ENCODE assay signal across 1 cellular context in the genomic region with DNA sequence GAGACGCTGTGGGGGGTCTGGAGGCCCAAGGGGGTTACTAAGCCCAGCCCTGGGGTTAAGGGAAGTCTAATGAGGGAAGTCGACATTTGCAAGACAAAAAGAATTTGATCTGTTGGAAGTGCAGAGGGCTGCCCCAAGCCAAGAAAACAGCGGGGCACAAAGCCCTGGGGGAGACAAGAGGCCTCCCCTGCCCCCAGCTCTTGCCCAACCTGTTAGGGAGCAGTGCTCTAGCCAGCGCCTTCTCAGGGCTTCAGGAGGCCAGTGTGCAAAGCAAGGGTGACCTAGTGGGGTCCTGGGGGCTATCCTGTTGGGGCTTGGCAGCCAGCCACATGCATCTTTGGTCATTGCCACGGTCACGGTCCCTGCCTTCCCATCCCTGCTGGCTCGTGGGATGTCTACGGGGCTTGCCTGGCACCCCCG.
TF ChIP-seq lines count a peak whose summit lies in the region.

No MANE protein-coding gene starts in this region.

TF ChIP-seq in GM23338, 12 proteins besides CTCF, POLR2A, EP300 and RAD21:
- TF ChIP-seq POLR2AphosphoS5 (IDR thresholded peaks at IDR 0.05; ENCODE audit: low read depth) (0 out of 2 replicates have a peak, but pooled peaks have one; percentile 46), JUNB (IDR thresholded peaks at IDR 0.05; ENCODE audit: unreplicated experiment) (no peak), ZNF331 (CRISPR knock-in tag; IDR thresholded peaks at IDR 0.05; ENCODE audit: low read depth) (no peak), NANOG (IDR thresholded peaks at IDR 0.05; ENCODE audit: borderline replicate concordance) (peak; percentile 46; the same call in 1 of the 2 replicates)
- TF ChIP-seq, protein P1, sequence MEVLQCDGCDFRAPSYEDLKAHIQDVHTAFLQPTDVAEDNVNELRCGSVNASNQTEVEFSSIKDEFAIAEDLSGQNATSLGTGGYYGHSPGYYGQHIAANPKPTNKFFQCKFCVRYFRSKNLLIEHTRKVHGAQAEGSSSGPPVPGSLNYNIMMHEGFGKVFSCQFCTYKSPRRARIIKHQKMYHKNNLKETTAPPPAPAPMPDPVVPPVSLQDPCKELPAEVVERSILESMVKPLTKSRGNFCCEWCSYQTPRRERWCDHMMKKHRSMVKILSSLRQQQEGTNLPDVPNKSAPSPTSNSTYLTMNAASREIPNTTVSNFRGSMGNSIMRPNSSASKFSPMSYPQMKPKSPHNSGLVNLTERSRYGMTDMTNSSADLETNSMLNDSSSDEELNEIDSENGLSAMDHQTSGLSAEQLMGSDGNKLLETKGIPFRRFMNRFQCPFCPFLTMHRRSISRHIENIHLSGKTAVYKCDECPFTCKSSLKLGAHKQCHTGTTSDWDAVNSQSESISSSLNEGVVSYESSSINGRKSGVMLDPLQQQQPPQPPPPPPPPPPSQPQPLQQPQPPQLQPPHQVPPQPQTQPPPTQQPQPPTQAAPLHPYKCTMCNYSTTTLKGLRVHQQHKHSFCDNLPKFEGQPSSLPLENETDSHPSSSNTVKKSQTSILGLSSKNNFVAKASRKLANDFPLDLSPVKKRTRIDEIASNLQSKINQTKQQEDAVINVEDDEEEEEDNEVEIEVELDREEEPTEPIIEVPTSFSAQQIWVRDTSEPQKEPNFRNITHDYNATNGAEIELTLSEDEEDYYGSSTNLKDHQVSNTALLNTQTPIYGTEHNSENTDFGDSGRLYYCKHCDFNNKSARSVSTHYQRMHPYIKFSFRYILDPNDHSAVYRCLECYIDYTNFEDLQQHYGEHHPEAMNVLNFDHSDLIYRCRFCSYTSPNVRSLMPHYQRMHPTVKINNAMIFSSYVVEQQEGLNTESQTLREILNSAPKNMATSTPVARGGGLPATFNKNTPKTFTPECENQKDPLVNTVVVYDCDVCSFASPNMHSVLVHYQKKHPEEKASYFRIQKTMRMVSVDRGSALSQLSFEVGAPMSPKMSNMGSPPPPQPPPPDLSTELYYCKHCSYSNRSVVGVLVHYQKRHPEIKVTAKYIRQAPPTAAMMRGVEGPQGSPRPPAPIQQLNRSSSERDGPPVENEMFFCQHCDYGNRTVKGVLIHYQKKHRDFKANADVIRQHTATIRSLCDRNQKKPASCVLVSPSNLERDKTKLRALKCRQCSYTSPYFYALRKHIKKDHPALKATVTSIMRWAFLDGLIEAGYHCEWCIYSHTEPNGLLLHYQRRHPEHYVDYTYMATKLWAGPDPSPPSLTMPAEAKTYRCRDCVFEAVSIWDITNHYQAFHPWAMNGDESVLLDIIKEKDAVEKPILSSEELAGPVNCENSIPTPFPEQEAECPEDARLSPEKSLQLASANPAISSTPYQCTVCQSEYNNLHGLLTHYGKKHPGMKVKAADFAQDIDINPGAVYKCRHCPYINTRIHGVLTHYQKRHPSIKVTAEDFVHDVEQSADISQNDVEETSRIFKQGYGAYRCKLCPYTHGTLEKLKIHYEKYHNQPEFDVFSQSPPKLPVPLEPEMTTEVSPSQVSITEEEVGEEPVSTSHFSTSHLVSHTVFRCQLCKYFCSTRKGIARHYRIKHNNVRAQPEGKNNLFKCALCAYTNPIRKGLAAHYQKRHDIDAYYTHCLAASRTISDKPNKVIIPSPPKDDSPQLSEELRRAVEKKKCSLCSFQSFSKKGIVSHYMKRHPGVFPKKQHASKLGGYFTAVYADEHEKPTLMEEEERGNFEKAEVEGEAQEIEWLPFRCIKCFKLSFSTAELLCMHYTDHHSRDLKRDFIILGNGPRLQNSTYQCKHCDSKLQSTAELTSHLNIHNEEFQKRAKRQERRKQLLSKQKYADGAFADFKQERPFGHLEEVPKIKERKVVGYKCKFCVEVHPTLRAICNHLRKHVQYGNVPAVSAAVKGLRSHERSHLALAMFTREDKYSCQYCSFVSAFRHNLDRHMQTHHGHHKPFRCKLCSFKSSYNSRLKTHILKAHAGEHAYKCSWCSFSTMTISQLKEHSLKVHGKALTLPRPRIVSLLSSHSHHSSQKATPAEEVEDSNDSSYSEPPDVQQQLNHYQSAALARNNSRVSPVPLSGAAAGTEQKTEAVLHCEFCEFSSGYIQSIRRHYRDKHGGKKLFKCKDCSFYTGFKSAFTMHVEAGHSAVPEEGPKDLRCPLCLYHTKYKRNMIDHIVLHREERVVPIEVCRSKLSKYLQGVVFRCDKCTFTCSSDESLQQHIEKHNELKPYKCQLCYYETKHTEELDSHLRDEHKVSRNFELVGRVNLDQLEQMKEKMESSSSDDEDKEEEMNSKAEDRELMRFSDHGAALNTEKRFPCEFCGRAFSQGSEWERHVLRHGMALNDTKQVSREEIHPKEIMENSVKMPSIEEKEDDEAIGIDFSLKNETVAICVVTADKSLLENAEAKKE (CRISPR knock-in tag; IDR thresholded peaks at IDR 0.05) = 0 out of 2 replicates have a peak, but pooled peaks have one; percentile 32
